Comparison of ENCODE assay signal across 8 cellular contexts in genomic region chr2:110116033-110116710, GRCh38. TPM values are rescaled to one million over a fixed set of nuclear protein-coding genes. Genes with fewer than 3 reads are reported as not detected.
DNase-seq lines count a peak whose midpoint lies in the region; TF ChIP-seq lines count a peak whose summit lies in the region.

No MANE protein-coding gene starts in this region.

- DNase-seq in GM06990 (ENCODE audit: extremely low read depth, insufficient read length) (no peak), RPMI7951 (ENCODE audit: low read depth) (peak; percentile 64), cardiac septum (ENCODE audit: low spot score) (peak; percentile 80), renal cortical epithelial cell (ENCODE audit: low read depth) (peak; percentile 54), occipital lobe (lab: John Stamatoyannopoulos, UW) (no peak), amniotic stem cell (lab: John Stamatoyannopoulos, UW) (no peak), NCI-H1105 treated with DMSO at 0.1 percent for 48 hours (lab: John Stamatoyannopoulos, UW) (no peak)
- no peak for DNase-seq in effector memory CD4-positive, alpha-beta T cell

- TF ChIP-seq CTCF in GM06990 (IDR thresholded peaks at IDR 0.05; ENCODE audit: insufficient read depth, low read length, poor library complexity, severe bottlenecking) = peak; percentile 36

- intact Hi-C loops in cardiac septum (cut with DNase I) = no loop called here

- no peaks in the 10 kb centered on the region for H3K36me3 ChIP-seq in GM06990 (ENCODE audit: control insufficient read depth, insufficient read depth, low read length)
- H3K36me3 ChIP-seq in effector memory CD4-positive, alpha-beta T cell (ENCODE audit: control insufficient read depth, insufficient read depth, low read length) = no peaks in the 10 kb centered on the region

- H3K27ac ChIP-seq in effector memory CD4-positive, alpha-beta T cell (ENCODE audit: insufficient read depth, low read length, poor library complexity, severe bottlenecking) = no peak overlapping the region

- H3K4me1 ChIP-seq in effector memory CD4-positive, alpha-beta T cell (ENCODE audit: control insufficient read depth, insufficient read depth, low read length, poor library complexity, severe bottlenecking) = no peaks in the 10 kb centered on the region

- peaks cover 1% of the 10 kb centered on the region; the same call in 1 of the 2 replicates for H3K27me3 ChIP-seq in GM06990 (replicated peaks; ENCODE audit: control insufficient read depth, insufficient read depth, low read length)
- peaks cover 4% of the 10 kb centered on the region for H3K27me3 ChIP-seq in effector memory CD4-positive, alpha-beta T cell (replicated peaks; ENCODE audit: control insufficient read depth, insufficient read depth, low read length, poor library complexity, severe bottlenecking)

- H3K4me3 ChIP-seq in GM06990 (replicated peaks; ENCODE audit: low read depth, low read length) = no peak overlapping the region
- no peak overlapping the region for H3K4me3 ChIP-seq in effector memory CD4-positive, alpha-beta T cell (ENCODE audit: insufficient read depth, low read depth, low read length, poor library complexity, severe bottlenecking)

- H3K9me3 ChIP-seq in effector memory CD4-positive, alpha-beta T cell (ENCODE audit: control insufficient read depth, low read length) = no peaks in the 10 kb centered on the region

RNA-seq across cellular contexts. Expression of gene MALL, which starts 0.6 kb away (rescaled TPM):
- 3.8 and 4.2 TPM in 2 replicates for total RNA-seq in RPMI7951 (2014; rRNA removed; shearing (Covaris generic))
- total RNA-seq in cardiac septum (19.6 TPM), renal cortical epithelial cell (9.7 and 60.8 TPM in 2 replicates), occipital lobe (0.94 TPM)

Comparison
In these comparisons a context has a peak if more than half of its experiments do, and no peak if none do; other contexts are left out.
1. DNase-seq: peak in RPMI7951 (single experiment), cardiac septum (single experiment) and renal cortical epithelial cell (single experiment); none in GM06990 (single experiment), occipital lobe (single experiment), effector memory CD4-positive, alpha-beta T cell (0 of 3), amniotic stem cell (single experiment) and NCI-H1105 treated with DMSO at 0.1 percent for 48 hours (single experiment).